8 cellular contexts compared by ENCODE assay signal in the genomic region with DNA sequence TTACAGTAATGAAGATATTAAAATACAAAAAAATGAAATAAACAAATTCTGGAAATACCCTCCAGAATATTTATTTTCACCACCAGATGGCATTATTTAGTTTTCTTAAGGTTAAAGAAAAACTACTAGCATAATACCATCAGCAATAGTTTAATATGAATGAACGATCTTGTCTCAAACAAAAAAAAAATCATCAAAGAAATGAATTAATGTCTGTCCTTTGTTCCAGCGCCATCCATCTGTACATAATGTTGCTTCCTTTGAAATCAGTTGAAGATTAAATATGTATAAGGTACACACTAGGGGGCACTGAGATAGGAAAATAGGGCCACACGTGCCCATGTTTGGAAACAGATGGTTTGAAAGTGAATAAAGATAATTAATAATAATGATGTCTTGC.
DNase-seq lines count a peak whose midpoint lies in the region; ATAC-seq, FAIRE-seq and TF ChIP-seq lines count a peak whose summit lies in the region.

No MANE protein-coding gene starts in this region.

- 26% methylated on average over 3 of the region's 3 CpGs for WGBS in GM23248 (ENCODE audit: low coverage in 1 of 2, low lambda C conversion rate in 2 of 2, missing lambda C conversion rate in 2 of 2), 2 experiments

- H2AFZ ChIP-seq in GM23248, result peak overlapping the region; percentile 43
- H2AFZ ChIP-seq in endothelial cell of umbilical vein (ENCODE audit: low read depth, low read length), result no peak overlapping the region

- POLR2A ChIA-PET in endothelial cell of umbilical vein (lab: Charles Lee), result no interaction called here
- POLR2A ChIA-PET in activated CD4-positive, alpha-beta memory T cell treated with anti-CD3 and anti-CD28 coated beads, Interleukin-2, amount 10 ng/mL, durations not matched to agents 7 days and 5 days (lab: Charles Lee), result no interaction called here

- no peaks in the 10 kb centered on the region for H3F3A ChIP-seq in GM23248 (ENCODE audit: insufficient read depth)

- peak overlapping the region; percentile 31 for H3K4me2 ChIP-seq in GM23248 (ENCODE audit: unreplicated experiment)
- no peak overlapping the region for H3K4me2 ChIP-seq in endothelial cell of umbilical vein (ENCODE audit: insufficient read depth, low read length)

- H3K4me3 ChIP-seq in GM23248 (no peak overlapping the region), endothelial cell of umbilical vein (replicated peaks in 1 of 3; ENCODE audit: insufficient read depth in 1 of 3, low read depth in 1 of 3, low read length in 3 of 3) (no peak overlapping the region), gastrocnemius medialis (no peak overlapping the region)

- H3K36me3 Mint-ChIP-seq in activated CD4-positive, alpha-beta memory T cell treated with anti-CD3 and anti-CD28 coated beads, Interleukin-2, amount 10 ng/mL, durations not matched to agents 7 days and 5 days (ENCODE audit: low read depth), result no peaks in the 10 kb centered on the region

- H3K27me3 ChIP-seq in GM23248 (replicated peaks; ENCODE audit: insufficient read depth) (no peaks in the 10 kb centered on the region), endothelial cell of umbilical vein (ENCODE audit: control insufficient read depth in 2 of 2, insufficient read depth in 2 of 2, low read length in 2 of 2) (peaks cover 7 to 8% of the 10 kb centered on the region in 2 experiments), gastrocnemius medialis (no peaks in the 10 kb centered on the region)

- H3K9me2 ChIP-seq in GM23248 (ENCODE audit: insufficient read depth), result no peaks in the 10 kb centered on the region

- no peaks in the 10 kb centered on the region for H3K4me1 Mint-ChIP-seq in activated CD4-positive, alpha-beta memory T cell treated with anti-CD3 and anti-CD28 coated beads, Interleukin-2, amount 10 ng/mL, durations not matched to agents 7 days and 5 days

- H3K9ac ChIP-seq in GM23248 (no peak overlapping the region), endothelial cell of umbilical vein (replicated peaks; ENCODE audit: extremely low read depth, insufficient read depth, low read length) (no peak overlapping the region)

- H3K9me3 ChIP-seq in GM23248 (ENCODE audit: low read depth), result no peaks in the 10 kb centered on the region
- H3K9me3 ChIP-seq in endothelial cell of umbilical vein (replicated peaks; ENCODE audit: control insufficient read depth, insufficient read depth, low read length), result no peaks in the 10 kb centered on the region
- no peaks in the 10 kb centered on the region for H3K9me3 ChIP-seq in gastrocnemius medialis

- H3K4me3 Mint-ChIP-seq in activated CD4-positive, alpha-beta memory T cell treated with anti-CD3 and anti-CD28 coated beads, Interleukin-2, amount 10 ng/mL, durations not matched to agents 7 days and 5 days, result no peak overlapping the region

- DNase-seq in AG08395 (ENCODE audit: low spot score) (peak; percentile 42), GM23248 (peak; percentile 42), NCI-H82 treated with DMSO at 0.1 percent for 48 hours (lab: John Stamatoyannopoulos, UW; ENCODE audit: unreplicated experiment) (peak; percentile 63), endothelial cell of umbilical vein (ENCODE audit: low read depth, low spot score) (peak; percentile 43), gastrocnemius medialis (no peak), nucleus accumbens (lab: John Stamatoyannopoulos, UW) (no peak)
- DNase-seq in activated CD4-positive, alpha-beta memory T cell treated with anti-CD3 and anti-CD28 coated beads, Interleukin-2, amount 10 ng/mL, durations not matched to agents 7 days and 5 days, result no peak

- H3K79me2 ChIP-seq in GM23248 (ENCODE audit: insufficient read depth), result no peaks in the 10 kb centered on the region
- no peaks in the 10 kb centered on the region for H3K79me2 ChIP-seq in endothelial cell of umbilical vein (ENCODE audit: control insufficient read depth, insufficient read depth, low read length)

- no peaks in the 10 kb centered on the region for H3K9me1 ChIP-seq in endothelial cell of umbilical vein (replicated peaks; ENCODE audit: control insufficient read depth, extremely low read depth, insufficient read depth, low read length)

- H3K4me1 ChIP-seq in GM23248 (ENCODE audit: insufficient read depth) (peaks cover 9% of the 10 kb centered on the region; the same call in 1 of the 2 replicates), endothelial cell of umbilical vein (ENCODE audit: control insufficient read depth, extremely low read depth, insufficient read depth, low read length) (no peaks in the 10 kb centered on the region), gastrocnemius medialis (no peaks in the 10 kb centered on the region)

- TF ChIP-seq CTCF in endothelial cell of umbilical vein (IDR thresholded peaks at IDR 0.05; ENCODE audit: extremely low read depth in 1 of 2, insufficient read depth in 1 of 2, low read depth in 1 of 2, low read length in 2 of 2) (no peak), gastrocnemius medialis (IDR thresholded peaks at IDR 0.05 in 4 of 5, conservative IDR thresholded peaks at IDR 0.05 in 1 of 5) (peak in 4 of 5 experiments; percentile 16 to 42 (median 37))

- H4K20me1 ChIP-seq in GM23248 (ENCODE audit: insufficient read depth) (no peaks in the 10 kb centered on the region), endothelial cell of umbilical vein (replicated peaks; ENCODE audit: control insufficient read depth, extremely low read depth, insufficient read depth, low read length) (no peaks in the 10 kb centered on the region)

- no peak overlapping the region for H3K27ac Mint-ChIP-seq in activated CD4-positive, alpha-beta memory T cell treated with anti-CD3 and anti-CD28 coated beads, Interleukin-2, amount 10 ng/mL, durations not matched to agents 7 days and 5 days

- in situ Hi-C loops in GM23248 (cut with MboI), result no loop called here
- in situ Hi-C loops in gastrocnemius medialis (cut with MboI; ENCODE audit: low sequenced_read_pairs in 4 of 4), result loop anchor here in 2 of 4 donors (10.0 to 25.0 kb wide), 2 partner anchors 454 to 461 kb away; no protein-coding TSS in a partner anchor

- H3K9me3 Mint-ChIP-seq in activated CD4-positive, alpha-beta memory T cell treated with anti-CD3 and anti-CD28 coated beads, Interleukin-2, amount 10 ng/mL, durations not matched to agents 7 days and 5 days, result no peaks in the 10 kb centered on the region

- dilution Hi-C loops in endothelial cell of umbilical vein (cut with MboI; ENCODE audit: extremely low pct_ligation_motif_present, low sequenced_read_pairs), result no loop called here

- CTCF ChIA-PET in endothelial cell of umbilical vein (lab: Charles Lee), result interaction anchor here (0.7 to 1.9 kb wide), 8 partner anchors 8 to 641 kb away, joined by 3 to 8 read pairs (median 5); no protein-coding TSS in a partner anchor
- CTCF ChIA-PET in activated CD4-positive, alpha-beta memory T cell treated with anti-CD3 and anti-CD28 coated beads, Interleukin-2, amount 10 ng/mL, durations not matched to agents 7 days and 5 days (lab: Charles Lee), result interaction anchor here (1.8 kb wide), 1 partner anchor 641 kb away, joined by 4 read pairs; no protein-coding TSS in a partner anchor

- intact Hi-C loops in endothelial cell of umbilical vein (cut with micrococcal nuclease), result loop anchor here (1.0 to 5.0 kb wide), 5 partner anchors 99 to 641 kb away; no protein-coding TSS in a partner anchor
- intact Hi-C loops in gastrocnemius medialis (cut with DNase I; ENCODE audit: low total_unique reads), result loop anchor here (1.0 to 10.0 kb wide), 2 partner anchors 101 to 458 kb away; no protein-coding TSS in a partner anchor

- ATAC-seq in gastrocnemius medialis (no peak), GM18498 (IDR thresholded peaks at IDR 0.05; ENCODE audit: unreplicated experiment) (no peak)

- H3K27ac ChIP-seq in GM23248 (no peak overlapping the region), endothelial cell of umbilical vein (ENCODE audit: insufficient read depth, low read depth, low read length) (no peak overlapping the region), gastrocnemius medialis (no peak overlapping the region)

- TF ChIP-seq POLR2A in endothelial cell of umbilical vein (IDR thresholded peaks at IDR 0.05; ENCODE audit: low read depth, low read length) (no peak), gastrocnemius medialis (IDR thresholded peaks at IDR 0.05) (no peak)

- FAIRE-seq in endothelial cell of umbilical vein (lab: Jason Lieb, UNC), result no peak

- H3K36me3 ChIP-seq in GM23248 (ENCODE audit: low read depth), result no peaks in the 10 kb centered on the region
- H3K36me3 ChIP-seq in endothelial cell of umbilical vein (ENCODE audit: control insufficient read depth in 2 of 2, extremely low read depth in 1 of 2, insufficient read depth in 2 of 2, low read length in 2 of 2), result no peaks in the 10 kb centered on the region
- H3K36me3 ChIP-seq in gastrocnemius medialis, result no peaks in the 10 kb centered on the region

- BruUV-seq in endothelial cell of umbilical vein (replicated peaks; lab: Mats Ljungman, UMichigan), result no TSS peak

- peaks cover 4% of the 10 kb centered on the region for H3K27me3 Mint-ChIP-seq in activated CD4-positive, alpha-beta memory T cell treated with anti-CD3 and anti-CD28 coated beads, Interleukin-2, amount 10 ng/mL, durations not matched to agents 7 days and 5 days

TF ChIP-seq in endothelial cell of umbilical vein, 7 proteins besides CTCF, POLR2A, EP300 and RAD21:
- TF ChIP-seq, protein P1, sequence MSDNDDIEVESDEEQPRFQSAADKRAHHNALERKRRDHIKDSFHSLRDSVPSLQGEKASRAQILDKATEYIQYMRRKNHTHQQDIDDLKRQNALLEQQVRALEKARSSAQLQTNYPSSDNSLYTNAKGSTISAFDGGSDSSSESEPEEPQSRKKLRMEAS (IDR thresholded peaks at IDR 0.05; ENCODE audit: insufficient read depth, insufficient read length), result no peak
- TF ChIP-seq GATA2 (IDR thresholded peaks at IDR 0.05; ENCODE audit: insufficient read depth, insufficient read length, low read depth, low read length) (no peak), EZH2 (IDR thresholded peaks at IDR 0.05; ENCODE audit: borderline replicate concordance, low read depth, low read length, severe bottlenecking) (no peak), JUN (IDR thresholded peaks at IDR 0.05; ENCODE audit: borderline replicate concordance, insufficient read depth, insufficient read length, low read depth) (no peak), POLR2AphosphoS5 (IDR thresholded peaks at IDR 0.05; ENCODE audit: insufficient read depth, low read depth, low read length) (no peak), MYC (IDR thresholded peaks at IDR 0.05; ENCODE audit: low read depth, low read length) (no peak), FOS (IDR thresholded peaks at IDR 0.05; ENCODE audit: borderline replicate concordance, insufficient read depth, low read length) (no peak)

Comparison
In these comparisons a context has a peak if more than half of its experiments do, and no peak if none do; other contexts are left out.
1. DNase-seq: peak in AG08395 (single experiment), GM23248 (single experiment), NCI-H82 treated with DMSO at 0.1 percent for 48 hours (single experiment) and endothelial cell of umbilical vein (single experiment); none in gastrocnemius medialis (0 of 2), activated CD4-positive, alpha-beta memory T cell treated with anti-CD3 and anti-CD28 coated beads, Interleukin-2, amount 10 ng/mL, durations not matched to agents 7 days and 5 days (single experiment) and nucleus accumbens (0 of 56).
2. CTCF ChIP-seq: peak in gastrocnemius medialis (4 of 5); none in endothelial cell of umbilical vein (0 of 2).